In genomic region chr1:23977854-23978191, GRCh38 we compare ENCODE assay signal across 11 cellular contexts. TPM values are rescaled to one million over a fixed set of nuclear protein-coding genes. Genes with fewer than 3 reads are reported as not detected.
DNase-seq lines count a peak whose midpoint lies in the region; ATAC-seq, FAIRE-seq and TF ChIP-seq lines count a peak whose summit lies in the region.
"Had no signal": no experiment of that assay in that cellular context is flagged by ENCODE, and none has a peak within 500 bp of the region (broad histone marks: within the 10 kb centered on the region; RNA-seq: fewer than 3 reads in every experiment).

No MANE protein-coding gene starts in this region.

- peaks cover 60% of the 10 kb centered on the region for H3K36me3 ChIP-seq in HUES6 (ENCODE audit: control insufficient read depth, insufficient read depth, low read length)
- peaks cover 66% of the 10 kb centered on the region for H3K36me3 ChIP-seq in K562 (ENCODE audit: control insufficient read depth, insufficient read depth, low read length)

- H3K27ac Mint-ChIP-seq in CD4-positive, alpha-beta T cell, result peak overlapping the region; percentile 95
- peak overlapping the region; percentile 0 to 98 (median 90) for H3K27ac Mint-ChIP-seq in naive thymus-derived CD8-positive, alpha-beta T cell

- FAIRE-seq in K562 (lab: Jason Lieb, UNC), result peak; percentile 32
- FAIRE-seq: GM12891 had no signal

- no peak overlapping the region for H2AFZ ChIP-seq in K562 (ENCODE audit: low read depth, low read length)

- H3K79me2 ChIP-seq in K562 (ENCODE audit: control insufficient read depth, insufficient read depth, low read length), result peaks cover 77% of the 10 kb centered on the region

- TF ChIP-seq EP300 in K562 (IDR thresholded peaks at IDR 0.05; ENCODE audit: low read length), result no peak

- no peak for TF ChIP-seq RAD21 in K562 (CRISPR knock-in tag; conservative IDR thresholded peaks at IDR 0.05 in 1 of 2, IDR thresholded peaks at IDR 0.05 in 1 of 2)

- DNase-seq in CD4-positive, alpha-beta T cell, result no peak
- DNase-seq in K562 (ENCODE audit: extremely low read depth in 1 of 4, low spot score in 3 of 4), result peak in 2 of 4 experiments; percentile 8 to 56
- no peak for DNase-seq in naive thymus-derived CD8-positive, alpha-beta T cell
- no peak for DNase-seq in DMS153 treated with DMSO at 0.1 percent for 48 hours (lab: John Stamatoyannopoulos, UW; ENCODE audit: unreplicated experiment)
- no peak for DNase-seq in stimulated activated CD8-positive, alpha-beta memory T cell treated with anti-CD3 and anti-CD28 coated beads, Interleukin-4, amount 100 ng/mL, for 48 hours
- DNase-seq in NCI-H524 (lab: John Stamatoyannopoulos, UW), result no peak
- DNase-seq: occipital lobe, WERI-Rb-1 had no signal

- no peaks in the 10 kb centered on the region for H3K27me3 ChIP-seq in CD4-positive, alpha-beta T cell (ENCODE audit: control insufficient read depth, insufficient read depth, low read length)
- H3K27me3 ChIP-seq in HUES6 (ENCODE audit: control insufficient read depth, insufficient read depth, low read length) (no peaks in the 10 kb centered on the region), K562 (ENCODE audit: control insufficient read depth in 2 of 2, insufficient read depth in 2 of 2, low read length in 2 of 2) (no peaks in the 10 kb centered on the region)

- H3K4me3 ChIP-seq in HUES6 (ENCODE audit: low read depth, low read length) (peak overlapping the region; percentile 93; the same call in 1 of the 2 replicates), K562 (peak overlapping the region; percentile 87; the same call in 1 of the 2 replicates)

- H3K36me3 Mint-ChIP-seq in CD4-positive, alpha-beta T cell (ENCODE audit: low read depth), result peaks cover 63% of the 10 kb centered on the region
- peaks cover 0 to 42% (median 2%) of the 10 kb centered on the region in 3 donors for H3K36me3 Mint-ChIP-seq in naive thymus-derived CD8-positive, alpha-beta T cell

- 6% methylated on average over 1 of the region's 1 CpG for WGBS in K562 (ENCODE audit: insufficient coverage, low coverage, missing lambda C conversion rate)

- no peak for TF ChIP-seq POLR2A in K562 (conservative IDR thresholded peaks at IDR 0.05)

- H4K20me1 ChIP-seq in K562 (replicated peaks; ENCODE audit: control insufficient read depth, insufficient read depth, low read length), result peaks cover 34% of the 10 kb centered on the region

- in situ Hi-C loops in K562 (cut with MboI), result no loop called here

- H3K4me2 ChIP-seq in K562 (ENCODE audit: insufficient read depth, low read length), result peak overlapping the region; percentile 96

- peaks cover 28% of the 10 kb centered on the region for H3K4me1 ChIP-seq in HUES6 (ENCODE audit: control insufficient read depth, insufficient read depth, low read length)
- peaks cover 12 to 20% of the 10 kb centered on the region in 2 experiments for H3K4me1 ChIP-seq in K562 (replicated peaks in 1 of 2; ENCODE audit: control insufficient read depth in 2 of 2, insufficient read depth in 2 of 2, low read length in 2 of 2)

- no peak for TF ChIP-seq CTCF in CD4-positive, alpha-beta T cell (IDR thresholded peaks at IDR 0.05)
- no peak for TF ChIP-seq CTCF in K562 (IDR thresholded peaks at IDR 0.05 in 2 of 3, conservative IDR thresholded peaks at IDR 0.05 in 1 of 3; ENCODE audit: insufficient read depth in 2 of 3, low read depth in 1 of 3, low read length in 3 of 3)

- H3K9me3 Mint-ChIP-seq in CD4-positive, alpha-beta T cell, result no peaks in the 10 kb centered on the region
- H3K9me3 Mint-ChIP-seq in naive thymus-derived CD8-positive, alpha-beta T cell, result no peaks in the 10 kb centered on the region

- no peak overlapping the region for H3K27ac ChIP-seq in CD4-positive, alpha-beta T cell (ENCODE audit: low read depth, low read length)
- H3K27ac ChIP-seq in HUES6 (ENCODE audit: low read depth, low read length) (no peak overlapping the region), K562 (ENCODE audit: extremely low read depth, low read depth, low read length) (no peak overlapping the region; the same call in 2 of the 3 replicates)

- H3K9ac ChIP-seq in HUES6 (ENCODE audit: low read length), result no peak overlapping the region
- H3K9ac ChIP-seq in K562 (ENCODE audit: insufficient read depth in 1 of 2, low read depth in 2 of 2, low read length in 2 of 2), result peak overlapping the region in 1 of 2 experiments; percentile 99; a peak in 2 of 4 replicates

- POLR2A ChIA-PET in CD4-positive, alpha-beta T cell (lab: Charles Lee), result interaction anchor here (7.2 kb wide), 1 partner anchor 15 kb away, joined by 164 read pairs; the partner anchor contains the start of gene PNRC2
- POLR2A ChIA-PET in K562 (lab: Yijun Ruan, JAX), result interaction anchor here (0.7 to 7.0 kb wide), 3 partner anchors 10 to 131 kb away, joined by 3 to 82 read pairs (median 28); partner anchors contain the start of gene PNRC2
- POLR2A ChIA-PET in naive thymus-derived CD8-positive, alpha-beta T cell (lab: Charles Lee), result interaction anchor here (1.0 to 5.5 kb wide), 2 partner anchors 18 to 22 kb away, joined by 3 to 66 read pairs; partner anchors contain the start of gene PNRC2

- no peaks in the 10 kb centered on the region for H3K27me3 Mint-ChIP-seq in CD4-positive, alpha-beta T cell
- H3K27me3 Mint-ChIP-seq in naive thymus-derived CD8-positive, alpha-beta T cell, result peaks cover 0 to 2% (median 0%) of the 10 kb centered on the region in 5 donors

- H3K4me3 Mint-ChIP-seq in CD4-positive, alpha-beta T cell, result peak overlapping the region; percentile 99
- peak overlapping the region; percentile 26 to 98 (median 92) for H3K4me3 Mint-ChIP-seq in naive thymus-derived CD8-positive, alpha-beta T cell

- H3K9me3 ChIP-seq in CD4-positive, alpha-beta T cell (ENCODE audit: control insufficient read depth, low read length), result no peaks in the 10 kb centered on the region
- H3K9me3 ChIP-seq in HUES6 (ENCODE audit: control insufficient read depth, insufficient read depth, low read depth, low read length) (no peaks in the 10 kb centered on the region), K562 (replicated peaks; ENCODE audit: control insufficient read depth, insufficient read depth, low read depth, low read length) (no peaks in the 10 kb centered on the region)

- BruUV-seq in K562 (replicated peaks; lab: Mats Ljungman, UMichigan), result TSS peak; percentile 32

- ATAC-seq in CD4-positive, alpha-beta T cell (ENCODE audit: poor library complexity), result no peak
- ATAC-seq in K562 (no peak), HG03108 (IDR thresholded peaks at IDR 0.05; ENCODE audit: unreplicated experiment) (no peak)
- ATAC-seq in naive thymus-derived CD8-positive, alpha-beta T cell, result no peak

- intact Hi-C loops in CD4-positive, alpha-beta T cell (cut with DNase I, micrococcal nuclease), result loop anchor here in 1 of 2 experiments (10.0 kb wide), 2 partner anchors 423 to 613 kb away; partner anchors contain the start of genes ID3 and ZNF436
- intact Hi-C loops in K562 (cut with micrococcal nuclease), result no loop called here

- CTCF ChIA-PET in CD4-positive, alpha-beta T cell (lab: Charles Lee), result interaction anchor here (3.9 kb wide), 1 partner anchor 18 kb away, joined by 12 read pairs; the partner anchor contains the start of gene PNRC2
- CTCF ChIA-PET in K562 (lab: Yijun Ruan, JAX; ENCODE audit: low intra/inter-chr PET ratio), result no interaction called here

- H3K4me1 Mint-ChIP-seq in CD4-positive, alpha-beta T cell (ENCODE audit: low read depth), result peaks cover 64% of the 10 kb centered on the region
- peaks cover 28 to 69% (median 64%) of the 10 kb centered on the region in 4 donors for H3K4me1 Mint-ChIP-seq in naive thymus-derived CD8-positive, alpha-beta T cell

- H3K9me1 ChIP-seq in K562 (ENCODE audit: control insufficient read depth, insufficient read depth, low read length), result no peaks in the 10 kb centered on the region

RNA-seq across cellular contexts. Expression of gene SRSF10, which starts 2.3 kb away (rescaled TPM):
- total RNA-seq in CD4-positive, alpha-beta T cell, result 100 to 1,000 TPM; 346 to 356 TPM
- total RNA-seq in K562 (2011; cell fraction: chromatin; rRNA removed; ENCODE audit: low replicate concordance), result 169 and 504 TPM in 2 replicates
- total RNA-seq in K562 (2011; cell fraction: nucleolus; rRNA removed), result 115 and 121 TPM in 2 replicates
- total RNA-seq in K562 (2011; cell fraction: nucleoplasm; rRNA removed), result 210 and 328 TPM in 2 replicates
- 147 and 154 TPM in 2 replicates for total RNA-seq in K562 (2014; rRNA removed)
- total RNA-seq in K562 (2014; rRNA removed; fragmentation: Illumina TruSeq; extraction: Trizol), result 246 and 266 TPM in 2 replicates
- 250 and 264 TPM in 2 replicates for total RNA-seq in K562 (2015; rRNA removed; fragmentation: Illumina TruSeq; extraction: Trizol)
- 154 and 165 TPM in 2 replicates for total RNA-seq in K562 (2021)
- 163 and 205 TPM in 2 replicates for polyA plus RNA-seq in K562 (2011; rRNA removed)
- polyA plus RNA-seq in K562 (2011; cell fraction: cytosol; rRNA removed), result 84.6 and 130 TPM in 2 replicates
- polyA plus RNA-seq in K562 (2011; cell fraction: nucleus; rRNA removed), result 253 and 293 TPM in 2 replicates
- polyA plus RNA-seq in K562 (2012), result 138 and 150 TPM in 2 replicates
- 200 and 256 TPM in 2 replicates for polyA plus RNA-seq in K562 (2014; fragmentation: Illumina TruSeq; extraction: Trizol)
- polyA plus RNA-seq in K562 (2014; fragmentation: Nextera tagmentation; extraction: Ambion mirVana), result 100 to 1,000 TPM; 191 to 226 TPM
- polyA plus RNA-seq in K562 (2014; rRNA removed), result 173 and 184 TPM in 2 replicates
- 251 and 281 TPM in 2 replicates for polyA minus RNA-seq in K562 (2011; rRNA and poly(A)+ RNA removed)
- 75.5 and 78.6 TPM in 2 replicates for polyA minus RNA-seq in K562 (2011; cell fraction: cytosol; rRNA and poly(A)+ RNA removed)
- polyA minus RNA-seq in K562 (2011; cell fraction: nucleus; rRNA and poly(A)+ RNA removed), result 265 and 458 TPM in 2 replicates
- 100 to 1,000 TPM; 207 to 219 TPM for total RNA-seq in naive thymus-derived CD8-positive, alpha-beta T cell
- 100 to 1,000 TPM in 2 of 3 donors, 10 to 100 TPM in 1; 98.6 to 125 (median 104) TPM for polyA plus RNA-seq in naive thymus-derived CD8-positive, alpha-beta T cell

RNA-seq across cellular contexts. Expression of gene PNRC2, which starts 18.2 kb away (rescaled TPM):
- 100 to 1,000 TPM; 172 to 183 TPM for total RNA-seq in CD4-positive, alpha-beta T cell
- total RNA-seq in K562 (2011; cell fraction: chromatin; rRNA removed; ENCODE audit: low replicate concordance), result 17.2 and 67.9 TPM in 2 replicates
- total RNA-seq in K562 (2011; cell fraction: nucleolus; rRNA removed), result 15.8 and 18.9 TPM in 2 replicates
- 46.6 and 90.9 TPM in 2 replicates for total RNA-seq in K562 (2011; cell fraction: nucleoplasm; rRNA removed)
- total RNA-seq in K562 (2014; rRNA removed) (120 and 127 TPM in 2 replicates), K562 (2014; rRNA removed; fragmentation: Illumina TruSeq; extraction: Trizol) (203 and 235 TPM in 2 replicates), K562 (2015; rRNA removed; fragmentation: Illumina TruSeq; extraction: Trizol) (222 and 230 TPM in 2 replicates), K562 (2021) (197 TPM in 2 replicates)
- polyA plus RNA-seq in K562 (2011; rRNA removed) (208 and 228 TPM in 2 replicates), K562 (2014; fragmentation: Illumina TruSeq; extraction: Trizol) (260 and 303 TPM in 2 replicates), K562 (2014; fragmentation: Nextera tagmentation; extraction: Ambion mirVana) (100 to 1,000 TPM; 178 to 212 TPM), K562 (2014; rRNA removed) (196 and 203 TPM in 2 replicates)
- polyA plus RNA-seq in K562 (2011; cell fraction: cytosol; rRNA removed), result 72.6 and 105 TPM in 2 replicates
- 98.0 and 210 TPM in 2 replicates for polyA plus RNA-seq in K562 (2011; cell fraction: nucleus; rRNA removed)
- polyA plus RNA-seq in K562 (2012), result 157 and 165 TPM in 2 replicates
- polyA minus RNA-seq in K562 (2011; rRNA and poly(A)+ RNA removed), result 164 and 170 TPM in 2 replicates
- 77.2 and 102 TPM in 2 replicates for polyA minus RNA-seq in K562 (2011; cell fraction: cytosol; rRNA and poly(A)+ RNA removed)
- 27.7 and 67.3 TPM in 2 replicates for polyA minus RNA-seq in K562 (2011; cell fraction: nucleus; rRNA and poly(A)+ RNA removed)
- 100 to 1,000 TPM; 179 to 182 TPM for total RNA-seq in naive thymus-derived CD8-positive, alpha-beta T cell
- polyA plus RNA-seq in naive thymus-derived CD8-positive, alpha-beta T cell, result 100 to 1,000 TPM; 117 to 139 (median 121) TPM
